In the genomic region with DNA sequence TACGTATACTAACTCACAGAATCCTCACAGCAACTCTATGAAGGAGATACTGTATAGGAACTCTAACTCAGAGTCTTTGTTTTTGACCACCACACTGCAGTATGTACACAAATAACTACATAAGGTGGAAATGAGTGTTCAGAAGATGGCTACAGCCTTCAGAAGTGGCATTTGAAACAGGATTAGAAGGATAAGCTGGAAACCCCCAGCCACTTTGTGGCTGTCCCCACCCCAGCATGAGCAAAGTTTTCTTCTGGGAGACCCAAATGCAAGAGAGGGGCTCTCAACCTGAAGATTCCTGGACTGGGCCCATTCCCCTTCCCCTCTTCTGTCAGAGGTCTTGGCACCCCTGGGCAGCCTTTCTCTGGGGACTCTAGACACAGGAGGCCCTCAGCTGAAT, we compare ENCODE assay signal across 9 cellular contexts. TPM values are rescaled to one million over a fixed set of nuclear protein-coding genes. Genes with fewer than 3 reads are reported as not detected.
DNase-seq lines count a peak whose midpoint lies in the region; ATAC-seq and TF ChIP-seq lines count a peak whose summit lies in the region.
"Had no signal": no experiment of that assay in that cellular context is flagged by ENCODE, and none has a peak within 500 bp of the region (broad histone marks: within the 10 kb centered on the region; RNA-seq: fewer than 3 reads in every experiment).

No MANE protein-coding gene starts in this region.

- ATAC-seq in HG03457 (IDR thresholded peaks at IDR 0.05; ENCODE audit: unreplicated experiment) (no peak), aorta (ENCODE audit: low FRiP score) (no peak)

- no peaks in the 10 kb centered on the region for H3K36me3 ChIP-seq in transverse colon
- no peaks in the 10 kb centered on the region for H3K36me3 ChIP-seq in aorta (ENCODE audit: control insufficient read depth in 1 of 2, insufficient read depth in 2 of 2, low read length in 1 of 2)

- H3K27ac ChIP-seq in adipose tissue (ENCODE audit: low read depth, low read length) (peak overlapping the region; percentile 61), transverse colon (peak overlapping the region; percentile 99 to 100 (median 100)), aorta (ENCODE audit: low read depth in 1 of 2, low read length in 2 of 2) (peak overlapping the region in 1 of 2 donors; percentile 72)

- intact Hi-C loops in transverse colon (cut with DNase I; ENCODE audit: low total_unique reads) (loop anchor here (2.0 kb wide), 1 partner anchor 33 kb away; no protein-coding TSS in a partner anchor), aorta (cut with DNase I) (no loop called here)

- TF ChIP-seq POLR2A in transverse colon (IDR thresholded peaks at IDR 0.05), result no peak

- in situ Hi-C loops in transverse colon (cut with MboI; ENCODE audit: low pct_ligation_motif_present in 1 of 4, low pct_unique_long_range_greater_than_20kb in 1 of 4, low sequenced_read_pairs in 3 of 4), result no loop called here

- DNase-seq in activated T-cell treated with anti-CD3 and anti-CD28 coated beads, Interleukin-2, amount 50 U/mL, for 24 hours, result no peak
- no peak for DNase-seq in activated T-cell treated with anti-CD3 and anti-CD28 coated beads, Interleukin-2, amount 50 U/mL, for 1 hour
- DNase-seq in mesothelial cell of epicardium (ENCODE audit: low spot score in 2 of 2, unreplicated experiment in 2 of 2), result no peak
- DNase-seq in transverse colon, result no peak
- DNase-seq in aorta, result no peak
- DNase-seq in NCI-H510A (lab: John Stamatoyannopoulos, UW), result no peak
- DNase-seq: AML-193 had no signal

- no peak for TF ChIP-seq CTCF in mesothelial cell of epicardium (IDR thresholded peaks at IDR 0.05; ENCODE audit: unreplicated experiment)
- no peak for TF ChIP-seq CTCF in transverse colon (IDR thresholded peaks at IDR 0.05)

- H3K4me1 ChIP-seq in transverse colon (peaks cover 78 to 90% (median 83%) of the 10 kb centered on the region in 4 donors), aorta (ENCODE audit: control insufficient read depth in 1 of 2, insufficient read depth in 2 of 2, low read length in 2 of 2) (peaks cover 0 to 5% of the 10 kb centered on the region in 2 donors)

- 88 to 97% (median 89%) methylated on average over 1 of the region's 1 CpG for WGBS in adipose tissue, 3 donors
- 77% methylated on average over 1 of the region's 1 CpG; no CpG with 5 or more reads in 1 of the 2 donors for WGBS in transverse colon (ENCODE audit: low coverage in 1 of 2), 2 donors
- 83% methylated on average over 1 of the region's 1 CpG for WGBS in aorta, 2 donors

- peak overlapping the region; percentile 97 for H3K27ac Mint-ChIP-seq in activated T-cell treated with anti-CD3 and anti-CD28 coated beads, Interleukin-2, amount 50 U/mL, for 24 hours
- H3K27ac Mint-ChIP-seq in mesothelial cell of epicardium, result peak overlapping the region; percentile 95

- peaks cover 66% of the 10 kb centered on the region for H3K36me3 Mint-ChIP-seq in activated T-cell treated with anti-CD3 and anti-CD28 coated beads, Interleukin-2, amount 50 U/mL, for 24 hours (ENCODE audit: low read depth)
- no peaks in the 10 kb centered on the region for H3K36me3 Mint-ChIP-seq in mesothelial cell of epicardium

- peak overlapping the region; percentile 90 for H3K4me3 Mint-ChIP-seq in activated T-cell treated with anti-CD3 and anti-CD28 coated beads, Interleukin-2, amount 50 U/mL, for 24 hours
- peak overlapping the region; percentile 77 for H3K4me3 Mint-ChIP-seq in mesothelial cell of epicardium

- H3K27me3 ChIP-seq in transverse colon (no peaks in the 10 kb centered on the region), aorta (ENCODE audit: control insufficient read depth in 1 of 2, insufficient read depth in 2 of 2, low read length in 1 of 2) (no peaks in the 10 kb centered on the region)

- no peaks in the 10 kb centered on the region for H3K9me3 Mint-ChIP-seq in activated T-cell treated with anti-CD3 and anti-CD28 coated beads, Interleukin-2, amount 50 U/mL, for 24 hours
- H3K9me3 Mint-ChIP-seq in mesothelial cell of epicardium, result no peaks in the 10 kb centered on the region

- H3K4me1 Mint-ChIP-seq in activated T-cell treated with anti-CD3 and anti-CD28 coated beads, Interleukin-2, amount 50 U/mL, for 24 hours (ENCODE audit: low read depth), result peaks cover 81% of the 10 kb centered on the region
- H3K4me1 Mint-ChIP-seq in mesothelial cell of epicardium, result peaks cover 82% of the 10 kb centered on the region

- no peaks in the 10 kb centered on the region for H3K27me3 Mint-ChIP-seq in activated T-cell treated with anti-CD3 and anti-CD28 coated beads, Interleukin-2, amount 50 U/mL, for 24 hours
- H3K27me3 Mint-ChIP-seq in mesothelial cell of epicardium (ENCODE audit: low read depth), result no peaks in the 10 kb centered on the region

- H3K9me3 ChIP-seq in transverse colon (no peaks in the 10 kb centered on the region), aorta (ENCODE audit: control insufficient read depth, low read length) (no peaks in the 10 kb centered on the region)

- peak overlapping the region in 2 of 4 donors; percentile 85 to 93 for H3K4me3 ChIP-seq in transverse colon
- H3K4me3 ChIP-seq in aorta (ENCODE audit: low read length in 2 of 2), result no peak overlapping the region

- no peak for TF ChIP-seq EP300 in transverse colon (IDR thresholded peaks at IDR 0.05; ENCODE audit: low read depth)

RNA-seq across cellular contexts. Expression of a gene that starts 43.2 kb away (rescaled TPM):
- polyA plus RNA-seq in adipose tissue, result 10 to 100 TPM in 2 of 3 donors, 1 to 10 TPM in 1; 7.6 to 41.4 (median 21.6) TPM
- 46.4 to 48.6 TPM (median 47.7 TPM) in 3 replicates for total RNA-seq in mesothelial cell of epicardium
- 10 to 100 TPM; 12.7 to 22.1 (median 12.7) TPM for total RNA-seq in transverse colon
- total RNA-seq in aorta, result 10 to 100 TPM; 36.7 to 45.5 TPM
- 10 to 100 TPM; 22.4 to 35.2 TPM for polyA plus RNA-seq in aorta
